ENCODE assay signal across 15 cellular contexts in the genomic region with DNA sequence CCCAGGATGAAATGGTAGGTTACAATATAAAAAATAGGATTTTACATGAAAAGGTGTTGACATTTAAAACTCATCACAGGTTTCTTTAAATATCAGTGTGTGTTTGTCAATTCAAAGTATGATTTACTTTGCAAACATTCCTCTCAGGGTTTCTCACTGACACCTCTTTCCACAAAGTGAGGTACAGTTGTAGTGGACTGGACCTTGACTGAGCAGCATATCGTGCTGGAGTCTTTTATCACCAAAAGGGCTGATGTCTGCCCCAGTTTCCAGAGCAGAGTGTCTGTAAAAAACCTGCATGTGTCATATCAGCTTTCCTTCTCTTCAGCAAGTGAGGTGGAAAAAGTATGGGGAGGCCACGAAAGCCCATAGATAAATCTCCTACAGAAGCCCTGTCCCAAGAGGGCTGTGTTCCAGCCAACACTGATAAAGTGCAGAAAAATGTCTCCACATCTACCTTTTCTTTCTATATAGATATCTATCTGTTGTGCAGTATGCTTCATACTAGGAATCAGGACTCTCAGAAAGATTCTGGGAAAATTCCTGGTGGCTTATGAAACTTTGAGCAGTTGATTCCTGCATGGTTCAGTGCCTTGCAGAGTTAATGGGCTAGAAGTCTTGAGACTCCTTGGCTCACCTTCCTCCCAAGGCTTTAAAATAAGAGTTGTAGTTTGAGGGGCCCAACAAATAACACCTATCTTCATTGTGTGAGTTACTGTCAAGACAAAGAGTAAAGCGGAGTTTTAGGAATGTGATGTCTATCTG. TPM values are rescaled to one million over a fixed set of nuclear protein-coding genes. Genes with fewer than 3 reads are reported as not detected.
DNase-seq lines count a peak whose midpoint lies in the region; ATAC-seq and TF ChIP-seq lines count a peak whose summit lies in the region.
"Had no signal": no experiment of that assay in that cellular context is flagged by ENCODE, and none has a peak within 500 bp of the region (broad histone marks: within the 10 kb centered on the region; RNA-seq: fewer than 3 reads in every experiment).

No MANE protein-coding gene starts in this region.

- DNase-seq in SJSA1 (ENCODE audit: low read depth in 1 of 2, low spot score in 2 of 2) = no peak
- peak; percentile 57 for DNase-seq in cerebellum (ENCODE audit: low spot score)
- no peak for DNase-seq in thoracic aorta (ENCODE audit: low spot score)
- no peak for DNase-seq in activated naive CD4-positive, alpha-beta T cell treated with Interleukin-2 at 50 U/mL for 16 hours
- no peak for DNase-seq in stimulated activated CD4-positive, alpha-beta T cell treated with anti-CD3 and anti-CD28 coated beads, Interleukin-2, amount 100 ng/mL, for 48 hours
- DNase-seq: activated CD4-positive, alpha-beta T cell treated with anti-CD3 and anti-CD28 coated beads for 36 hours; cortex of kidney; DMS79; NCI-H1694 treated with DMSO at 0.1 percent for 48 hours; NCI-H526; T-helper 2 cell had no signal

- ATAC-seq in thoracic aorta (ENCODE audit: insufficient number of reproducible peaks, low FRiP score, low read depth) (no peak), HG03159 (IDR thresholded peaks at IDR 0.05; ENCODE audit: unreplicated experiment) (no peak)
- ATAC-seq: activated CD4-positive, alpha-beta T cell treated with anti-CD3 and anti-CD28 coated beads for 36 hours had no signal

- no peak for TF ChIP-seq CTCF in thoracic aorta (IDR thresholded peaks at IDR 0.05)

- no peaks in the 10 kb centered on the region for H3K9me3 ChIP-seq in SJSA1 (replicated peaks)
- peaks cover 20% of the 10 kb centered on the region for H3K9me3 ChIP-seq in mesodermal cell (ENCODE audit: control insufficient read depth, low read length)
- no peaks in the 10 kb centered on the region for H3K9me3 ChIP-seq in thoracic aorta

- H3K36me3 ChIP-seq in SJSA1 = no peaks in the 10 kb centered on the region; the same call in 1 of the 2 replicates
- no peaks in the 10 kb centered on the region for H3K36me3 ChIP-seq in mesodermal cell (ENCODE audit: control insufficient read depth, insufficient read depth, low read length)
- no peaks in the 10 kb centered on the region for H3K36me3 ChIP-seq in thoracic aorta

- H3K4me1 ChIP-seq in SJSA1 (replicated peaks) (peaks cover 20% of the 10 kb centered on the region), mesodermal cell (ENCODE audit: control insufficient read depth, insufficient read depth, low read length, poor library complexity, severe bottlenecking) (peaks cover 15% of the 10 kb centered on the region), thoracic aorta (ENCODE audit: control insufficient read depth in 1 of 2, low read depth in 2 of 2) (peaks cover 0 to 14% of the 10 kb centered on the region in 2 donors)
- H3K4me1 ChIP-seq: parathyroid adenoma, tibial nerve had no signal

- no peaks in the 10 kb centered on the region for H3K27me3 ChIP-seq in SJSA1 (replicated peaks)
- H3K27me3 ChIP-seq in thoracic aorta (replicated peaks; ENCODE audit: insufficient read depth) = no peaks in the 10 kb centered on the region
- H3K27me3 ChIP-seq: tibial nerve had no signal

- H3K4me3 ChIP-seq in SJSA1 (no peak overlapping the region), mesodermal cell (ENCODE audit: extremely low read depth, insufficient read depth, low read length, poor library complexity, severe bottlenecking) (no peak overlapping the region), thoracic aorta (no peak overlapping the region)
- H3K4me3 ChIP-seq: tibial nerve had no signal

- 100% methylated on average over 1 of the region's 3 CpGs for WGBS in mesodermal cell (ENCODE audit: insufficient coverage in 2 of 2), 2 experiments

- peak overlapping the region; percentile 6; the same call in 1 of the 2 replicates for H3K27ac ChIP-seq in SJSA1
- peak overlapping the region; percentile 43 for H3K27ac ChIP-seq in mesodermal cell (ENCODE audit: low read depth, low read length, severe bottlenecking)
- H3K27ac ChIP-seq in thoracic aorta = peak overlapping the region; percentile 51 to 61
- H3K27ac ChIP-seq: parathyroid adenoma, tibial nerve had no signal

RNA-seq across cellular contexts. Expression of a gene that starts 6.9 kb away (rescaled TPM):
- total RNA-seq in SJSA1 (2014; rRNA removed; shearing (Covaris generic)) = 9.2 and 13.6 TPM in 2 replicates
- total RNA-seq in cerebellum = 21.6 TPM
- polyA plus RNA-seq in mesodermal cell (2013, experiment 1 of 2) = 11.2 TPM
- polyA plus RNA-seq in mesodermal cell (2013, experiment 2 of 2) = 11.0 TPM
- 10 to 100 TPM; 15.5 to 26.7 TPM for total RNA-seq in thoracic aorta

Comparison
In these comparisons a context has a peak if more than half of its experiments do, and no peak if none do; other contexts are left out.
1. H3K27ac ChIP-seq: peak in every context shown above with its lines; median percentile 56 in thoracic aorta; 43 in mesodermal cell; 6 in SJSA1.